ENCODE assay signal across 8 cellular contexts in the genomic region with DNA sequence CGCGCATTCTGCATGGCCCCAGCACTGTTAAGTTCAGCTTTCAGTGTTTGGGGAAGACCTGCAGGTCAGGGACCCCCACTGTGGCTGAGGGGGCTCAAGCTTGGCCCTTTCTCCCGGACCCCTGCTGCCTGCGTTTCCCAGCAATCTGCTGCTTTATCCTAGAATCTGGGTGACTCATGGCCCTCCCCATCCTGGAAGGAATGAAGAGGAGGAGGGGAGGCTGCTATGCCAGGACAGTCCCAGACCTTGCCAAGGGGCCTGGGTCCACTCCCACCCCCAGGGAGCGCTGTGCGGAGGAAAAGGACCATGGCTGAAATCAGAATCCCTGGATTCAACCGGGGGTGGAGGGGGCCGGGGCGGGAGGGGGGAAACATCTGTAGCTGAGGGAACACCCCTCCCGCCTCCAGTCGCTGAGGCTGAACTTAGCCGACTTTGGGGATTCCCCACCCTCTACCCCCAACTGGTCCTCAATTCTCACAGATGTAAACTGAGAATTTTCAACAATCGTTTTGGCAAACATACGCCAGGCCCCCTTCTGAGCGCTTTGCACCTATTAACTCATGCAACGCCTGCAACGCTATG. TPM values are rescaled to one million over a fixed set of nuclear protein-coding genes. Genes with fewer than 3 reads are reported as not detected.
A peak's percentile ranks its signal among the peaks of the same experiment; 100 is the strongest.
DNase-seq lines count a peak whose midpoint lies in the region; ATAC-seq and TF ChIP-seq lines count a peak whose summit lies in the region.

No MANE protein-coding gene starts in this region.

- H3K4me3 Mint-ChIP-seq in activated CD8-positive, alpha-beta memory T cell treated with anti-CD3 and anti-CD28 coated beads, Interleukin-2, amount 10 ng/mL, durations not matched to agents 7 days and 5 days, result peak overlapping the region; percentile 58
- peak overlapping the region; percentile 76 for H3K4me3 Mint-ChIP-seq in activated naive CD8-positive, alpha-beta T cell treated with anti-CD3 and anti-CD28 coated beads for 36 hours
- peak overlapping the region; percentile 78 to 86 for H3K4me3 Mint-ChIP-seq in stimulated activated naive CD8-positive, alpha-beta T cell treated with anti-CD3 and anti-CD28 coated beads, Interleukin-15, amount 100 ng/mL, for 72 hours

- H3K27me3 ChIP-seq in iPS DF 6.9 (ENCODE audit: control insufficient read depth, insufficient read depth, low read length), result no peaks in the 10 kb centered on the region

- H3K9me3 ChIP-seq in iPS DF 6.9 (ENCODE audit: control insufficient read depth, insufficient read depth, low read length), result no peaks in the 10 kb centered on the region

- H3K27me3 Mint-ChIP-seq in activated CD8-positive, alpha-beta memory T cell treated with anti-CD3 and anti-CD28 coated beads, Interleukin-2, amount 10 ng/mL, durations not matched to agents 7 days and 5 days, result peaks cover 6% of the 10 kb centered on the region
- no peaks in the 10 kb centered on the region for H3K27me3 Mint-ChIP-seq in activated naive CD8-positive, alpha-beta T cell treated with anti-CD3 and anti-CD28 coated beads for 36 hours
- no peaks in the 10 kb centered on the region for H3K27me3 Mint-ChIP-seq in stimulated activated naive CD8-positive, alpha-beta T cell treated with anti-CD3 and anti-CD28 coated beads, Interleukin-15, amount 100 ng/mL, for 72 hours

- H3K27ac Mint-ChIP-seq in activated CD8-positive, alpha-beta memory T cell treated with anti-CD3 and anti-CD28 coated beads, Interleukin-2, amount 10 ng/mL, durations not matched to agents 7 days and 5 days, result no peak overlapping the region
- H3K27ac Mint-ChIP-seq in activated naive CD8-positive, alpha-beta T cell treated with anti-CD3 and anti-CD28 coated beads for 36 hours, result no peak overlapping the region
- H3K27ac Mint-ChIP-seq in stimulated activated naive CD8-positive, alpha-beta T cell treated with anti-CD3 and anti-CD28 coated beads, Interleukin-15, amount 100 ng/mL, for 72 hours, result no peak overlapping the region

- H3K4me1 Mint-ChIP-seq in activated CD8-positive, alpha-beta memory T cell treated with anti-CD3 and anti-CD28 coated beads, Interleukin-2, amount 10 ng/mL, durations not matched to agents 7 days and 5 days, result peaks cover 10% of the 10 kb centered on the region
- H3K4me1 Mint-ChIP-seq in activated naive CD8-positive, alpha-beta T cell treated with anti-CD3 and anti-CD28 coated beads for 36 hours, result peaks cover 7% of the 10 kb centered on the region
- H3K4me1 Mint-ChIP-seq in stimulated activated naive CD8-positive, alpha-beta T cell treated with anti-CD3 and anti-CD28 coated beads, Interleukin-15, amount 100 ng/mL, for 72 hours, result peaks cover 7% of the 10 kb centered on the region

- no peak for TF ChIP-seq CTCF in GM10266 (IDR thresholded peaks at IDR 0.05; ENCODE audit: control insufficient read depth, insufficient read depth, low read depth, missing control alignments)

- H3K27ac ChIP-seq in iPS DF 6.9 (ENCODE audit: low read length), result no peak overlapping the region

- H3K36me3 ChIP-seq in iPS DF 6.9 (ENCODE audit: control insufficient read depth, insufficient read depth, low read length), result peaks cover 9% of the 10 kb centered on the region; the same call in 1 of the 2 replicates

- peak overlapping the region; percentile 9; the same call in 1 of the 2 replicates for H3K4me3 ChIP-seq in iPS DF 6.9 (ENCODE audit: low read length)

- H3K4me1 ChIP-seq in iPS DF 6.9 (ENCODE audit: control insufficient read depth, insufficient read depth, low read length), result peaks cover 2% of the 10 kb centered on the region; the same call in 1 of the 2 replicates

- H3K36me3 Mint-ChIP-seq in activated CD8-positive, alpha-beta memory T cell treated with anti-CD3 and anti-CD28 coated beads, Interleukin-2, amount 10 ng/mL, durations not matched to agents 7 days and 5 days, result no peaks in the 10 kb centered on the region
- H3K36me3 Mint-ChIP-seq in activated naive CD8-positive, alpha-beta T cell treated with anti-CD3 and anti-CD28 coated beads for 36 hours, result peaks cover 11% of the 10 kb centered on the region

- WGBS in iPS DF 6.9 (ENCODE audit: insufficient coverage, insufficient read length), result no CpG with 5 or more reads among the region's 17 CpGs

- ATAC-seq in activated CD8-positive, alpha-beta memory T cell treated with anti-CD3 and anti-CD28 coated beads, Interleukin-2, amount 10 ng/mL, durations not matched to agents 7 days and 5 days, result no peak
- ATAC-seq in stimulated activated naive CD8-positive, alpha-beta T cell treated with anti-CD3 and anti-CD28 coated beads, Interleukin-15, amount 100 ng/mL, for 72 hours, result peak; percentile 7
- ATAC-seq in GM18870 (IDR thresholded peaks at IDR 0.05; ENCODE audit: unreplicated experiment), result no peak

- no peaks in the 10 kb centered on the region for H3K9me3 Mint-ChIP-seq in activated CD8-positive, alpha-beta memory T cell treated with anti-CD3 and anti-CD28 coated beads, Interleukin-2, amount 10 ng/mL, durations not matched to agents 7 days and 5 days (ENCODE audit: low read depth)
- peaks cover 8% of the 10 kb centered on the region for H3K9me3 Mint-ChIP-seq in activated naive CD8-positive, alpha-beta T cell treated with anti-CD3 and anti-CD28 coated beads for 36 hours
- H3K9me3 Mint-ChIP-seq in stimulated activated naive CD8-positive, alpha-beta T cell treated with anti-CD3 and anti-CD28 coated beads, Interleukin-15, amount 100 ng/mL, for 72 hours, result peaks cover 0 to 10% of the 10 kb centered on the region in 2 donors

- CTCF ChIA-PET in activated CD8-positive, alpha-beta memory T cell treated with anti-CD3 and anti-CD28 coated beads, Interleukin-2, amount 10 ng/mL, durations not matched to agents 7 days and 5 days (lab: Charles Lee), result interaction anchor here (0.6 to 6.9 kb wide), 9 partner anchors 9 to 294 kb away, joined by 3 to 41 read pairs (median 5); partner anchors contain the start of gene KDELR1

- DNase-seq in activated CD8-positive, alpha-beta memory T cell treated with anti-CD3 and anti-CD28 coated beads, Interleukin-2, amount 10 ng/mL, durations not matched to agents 7 days and 5 days, result no peak
- no peak for DNase-seq in activated CD8-positive, alpha-beta memory T cell treated with anti-CD3 and anti-CD28 coated beads, Interleukin-2, amount 50 U/mL, for 4 hours
- DNase-seq in activated naive CD8-positive, alpha-beta T cell treated with anti-CD3 and anti-CD28 coated beads for 36 hours, result no peak
- DNase-seq in iPS DF 6.9 (ENCODE audit: low read depth, low spot score) (peak; percentile 54), GM10266 (ENCODE audit: extremely low spot score) (no peak)
- no peak for DNase-seq in stimulated activated naive CD8-positive, alpha-beta T cell treated with anti-CD3 and anti-CD28 coated beads, Interleukin-15, amount 100 ng/mL, for 72 hours
- no peak for DNase-seq in activated effector memory CD4-positive, alpha-beta T cell treated with Interleukin-2 at 50 U/mL for 16 hours

RNA-seq across cellular contexts. Expression of gene ZNF114, which starts 20.6 kb away (rescaled TPM):
- total RNA-seq in activated CD8-positive, alpha-beta memory T cell treated with anti-CD3 and anti-CD28 coated beads, Interleukin-2, amount 10 ng/mL, durations not matched to agents 7 days and 5 days, result under 1 TPM; 0.26 to 0.68 TPM
- under 1 TPM; 0.44 to 0.60 TPM for total RNA-seq in activated naive CD8-positive, alpha-beta T cell treated with anti-CD3 and anti-CD28 coated beads for 36 hours

RNA-seq across cellular contexts. Expression of gene CARD8, which starts 34.7 kb away (rescaled TPM):
- 100 to 1,000 TPM; 182 to 219 TPM for total RNA-seq in activated CD8-positive, alpha-beta memory T cell treated with anti-CD3 and anti-CD28 coated beads, Interleukin-2, amount 10 ng/mL, durations not matched to agents 7 days and 5 days
- 100 to 1,000 TPM; 102 to 103 TPM for total RNA-seq in activated naive CD8-positive, alpha-beta T cell treated with anti-CD3 and anti-CD28 coated beads for 36 hours

RNA-seq across cellular contexts. Expression of gene EMP3, which starts 34.9 kb away (rescaled TPM):
- total RNA-seq in activated CD8-positive, alpha-beta memory T cell treated with anti-CD3 and anti-CD28 coated beads, Interleukin-2, amount 10 ng/mL, durations not matched to agents 7 days and 5 days, result 100 to 1,000 TPM; 291 to 294 TPM
- 100 to 1,000 TPM; 185 to 187 TPM for total RNA-seq in activated naive CD8-positive, alpha-beta T cell treated with anti-CD3 and anti-CD28 coated beads for 36 hours
